27 cellular contexts compared by ENCODE assay signal in genomic region chr16:82857693-82858337, GRCh38.
DNase-seq lines count a peak whose midpoint lies in the region; ATAC-seq, FAIRE-seq and TF ChIP-seq lines count a peak whose summit lies in the region.
"Had no signal": no experiment of that assay in that cellular context is flagged by ENCODE, and none has a peak within 500 bp of the region (broad histone marks: within the 10 kb centered on the region; RNA-seq: fewer than 3 reads in every experiment).

No MANE protein-coding gene starts in this region.

- H3K27ac ChIP-seq in pancreas, result no peak overlapping the region
- H3K27ac ChIP-seq: BLaER1 had no signal

- FAIRE-seq in pancreas (lab: Jason Lieb, UNC), result no peak
- FAIRE-seq: A204.1, GM12878, GM12892, GM18507 had no signal

- no peak for TF ChIP-seq CTCF in pancreas (IDR thresholded peaks at IDR 0.05)

- DNase-seq in inferior parietal cortex (ENCODE audit: extremely low spot score) (peak; percentile 49), middle frontal gyrus (ENCODE audit: extremely low spot score, low spot score) (peak; percentile 55), pancreas (peak in 2 of 6 donors; percentile 35 to 47), superior temporal gyrus (ENCODE audit: extremely low spot score) (peak; percentile 56), Right ventricle myocardium inferior (ENCODE audit: missing footprints) (no peak), islet precursor cell (no peak)
- DNase-seq: 8988T; ACHN; BE2C; C1 segment of cervical spinal cord; CD4-positive, alpha-beta memory T cell; CD4-positive, CD25-positive, alpha-beta regulatory T cell; CD8-positive, alpha-beta memory T cell; COR-L47; DMS 273 treated with DMSO at 0.1 percent for 48 hours; DMS153; DMS53; DMS79; DND-41; EL; GDM1 had no signal

- intact Hi-C loops in pancreas (cut with DNase I) (no loop called here), Right ventricle myocardium inferior (cut with DNase I) (no loop called here)

- peak; percentile 35 to 76 (median 62) for ATAC-seq in pancreas
- no peak for ATAC-seq in Right ventricle myocardium inferior
- ATAC-seq in HG03196 (IDR thresholded peaks at IDR 0.05; ENCODE audit: unreplicated experiment), result no peak
- ATAC-seq: GM12878 had no signal

- H3K9me3 ChIP-seq in pancreas, result no peaks in the 10 kb centered on the region
- H3K9me3 ChIP-seq: BE2C, BLaER1 had no signal

- H3K4me3 ChIP-seq in pancreas, result no peak overlapping the region
- H3K4me3 ChIP-seq: BLaER1, GM12878 had no signal

- no peaks in the 10 kb centered on the region for H3K36me3 ChIP-seq in pancreas
- H3K36me3 ChIP-seq: BE2C, BLaER1 had no signal

- H3K4me1 ChIP-seq in pancreas, result no peaks in the 10 kb centered on the region
- H3K4me1 ChIP-seq: BE2C, BLaER1 had no signal

- no peaks in the 10 kb centered on the region for H3K27me3 ChIP-seq in pancreas
- H3K27me3 ChIP-seq: BE2C, BLaER1 had no signal

- 38 to 43% methylated on average over 6 of the region's 6 CpGs for WGBS in pancreas, 2 donors

Comparison
In these comparisons a context has a peak if more than half of its experiments do, and no peak if none do; other contexts are left out.
1. DNase-seq: peak in inferior parietal cortex (single experiment), middle frontal gyrus (single experiment) and superior temporal gyrus (single experiment); none in Right ventricle myocardium inferior (single experiment) and islet precursor cell (single experiment).
2. ATAC-seq: peak in pancreas (4 of 4); none in Right ventricle myocardium inferior (single experiment) and HG03196 (single experiment).